ENCODE assay signal across 20 cellular contexts in the genomic region with DNA sequence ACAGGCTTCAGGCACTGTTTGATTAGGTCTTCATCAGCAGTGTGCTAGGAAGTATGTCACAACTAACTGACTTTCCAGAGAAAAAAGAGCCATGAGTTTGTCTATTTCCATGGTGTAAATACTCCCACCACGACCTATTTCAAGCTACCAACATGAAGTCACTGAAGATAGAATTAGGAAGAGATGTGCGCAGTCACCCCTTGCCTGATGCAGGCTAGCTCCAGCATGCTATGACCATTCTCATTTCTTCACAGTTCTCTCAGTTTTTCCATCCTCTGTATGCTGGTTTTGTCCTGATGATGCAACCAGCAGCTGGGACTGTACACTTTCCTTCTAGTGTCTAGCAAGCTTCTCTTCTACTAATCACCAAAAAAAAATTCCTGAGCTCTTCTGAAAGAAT.
DNase-seq lines count a peak whose midpoint lies in the region; ATAC-seq and TF ChIP-seq lines count a peak whose summit lies in the region.
"Had no signal": no experiment of that assay in that cellular context is flagged by ENCODE, and none has a peak within 500 bp of the region (broad histone marks: within the 10 kb centered on the region; RNA-seq: fewer than 3 reads in every experiment).

No MANE protein-coding gene starts in this region.

- TF ChIP-seq CTCF in AG10803 (conservative IDR thresholded peaks at IDR 0.05; ENCODE audit: low read length), result no peak
- no peak for TF ChIP-seq CTCF in fibroblast of pulmonary artery (IDR thresholded peaks at IDR 0.05; ENCODE audit: low read length, missing control alignments)

- DNase-seq in AG10803 (ENCODE audit: low read depth) (peak; percentile 72), GF-D8 (lab: John Stamatoyannopoulos, UW) (peak; percentile 22), NOMO-1 treated with dmso at 0.1 percent for 144 hours (lab: John Stamatoyannopoulos, UW; ENCODE audit: unreplicated experiment) (peak; percentile 49), fibroblast of pulmonary artery (ENCODE audit: low read depth) (peak; percentile 68), Ammon's horn (ENCODE audit: low spot score) (no peak), kidney tubule cell (ENCODE audit: low spot score) (no peak), NCI-H146 (lab: John Stamatoyannopoulos, UW) (no peak)
- DNase-seq: activated CD8-positive, alpha-beta memory T cell treated with anti-CD3 and anti-CD28 coated beads, Interleukin-2, amount 10 ng/mL, durations not matched to agents 7 days and 5 days; activated gamma-delta T cell; BE2C; left ventricle myocardium inferior; NCI-H187; NCI-H446; Right ventricle myocardium superior; stimulated activated CD4-positive, alpha-beta T cell treated with anti-CD3 and anti-CD28 coated beads, Interleukin-4, amount 100 ng/mL, for 24 hours; T-helper 2 cell had no signal

- H3K4me3 ChIP-seq in AG10803 (ENCODE audit: low read length), result no peak overlapping the region
- H3K4me3 ChIP-seq in fibroblast of pulmonary artery (replicated peaks; ENCODE audit: low read depth, low read length), result no peak overlapping the region
- H3K4me3 ChIP-seq: gastroesophageal sphincter, left ventricle myocardium inferior had no signal

- no peak for ATAC-seq in HG02840 (IDR thresholded peaks at IDR 0.05; ENCODE audit: low FRiP score, unreplicated experiment)
- ATAC-seq: activated CD4-positive, CD25-positive, alpha-beta regulatory T cell treated with anti-CD3 and anti-CD28 coated beads, Interleukin-2, amount 50 U/mL, for 24 hours; activated CD8-positive, alpha-beta memory T cell treated with anti-CD3 and anti-CD28 coated beads, Interleukin-2, amount 10 ng/mL, durations not matched to agents 7 days and 5 days; gastroesophageal sphincter; right cardiac atrium had no signal

Comparison
In these comparisons a context has a peak if more than half of its experiments do, and no peak if none do; other contexts are left out.
1. DNase-seq: peak in AG10803 (single experiment), GF-D8 (single experiment), NOMO-1 treated with dmso at 0.1 percent for 144 hours (single experiment) and fibroblast of pulmonary artery (single experiment); none in Ammon's horn (single experiment), kidney tubule cell (single experiment) and NCI-H146 (single experiment).